In the genomic region with DNA sequence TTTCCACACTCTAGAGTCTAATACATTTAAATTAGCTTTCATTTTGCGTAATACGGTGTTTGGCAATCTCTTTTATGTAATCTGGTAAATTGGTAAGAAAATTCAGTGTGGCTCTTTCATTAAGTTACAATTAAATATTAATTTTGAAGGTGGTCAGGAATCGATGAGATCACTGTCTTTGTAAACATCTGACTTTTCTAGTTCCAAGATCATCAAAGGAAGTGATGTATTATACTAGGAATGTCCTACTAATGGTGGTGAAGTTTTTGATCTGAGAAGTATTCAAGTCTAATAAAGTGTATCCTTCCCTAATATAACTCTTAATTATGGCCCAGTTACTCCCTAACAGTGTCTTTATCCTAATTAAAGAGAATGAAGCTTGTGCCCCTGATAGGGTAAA, we compare ENCODE assay signal across 10 cellular contexts. TPM values are rescaled to one million over a fixed set of nuclear protein-coding genes. Genes with fewer than 3 reads are reported as not detected.
DNase-seq lines count a peak whose midpoint lies in the region; ATAC-seq, FAIRE-seq and TF ChIP-seq lines count a peak whose summit lies in the region.
"Had no signal": no experiment of that assay in that cellular context is flagged by ENCODE, and none has a peak within 500 bp of the region (broad histone marks: within the 10 kb centered on the region; RNA-seq: fewer than 3 reads in every experiment).

No MANE protein-coding gene starts in this region.

- H3K27ac ChIP-seq in kidney (ENCODE audit: low read depth in 2 of 2, low read length in 2 of 2) = peak overlapping the region; percentile 95 to 96
- H3K27ac ChIP-seq in thoracic aorta = peak overlapping the region; percentile 89 to 99

- H3K9me3 ChIP-seq in kidney (ENCODE audit: control insufficient read depth in 1 of 2, low read length in 2 of 2) (no peaks in the 10 kb centered on the region), thoracic aorta (no peaks in the 10 kb centered on the region)

- peaks cover 7% of the 10 kb centered on the region for H3K27me3 Mint-ChIP-seq in activated CD4-positive, alpha-beta T cell treated with anti-CD3 and anti-CD28 coated beads for 36 hours
- peaks cover 20% of the 10 kb centered on the region for H3K27me3 Mint-ChIP-seq in activated T-helper 17 cell treated with anti-CD3 and anti-CD28 coated beads, Interleukin-2, amount 50 U/mL, for 72 hours

- H3K36me3 ChIP-seq in kidney (ENCODE audit: control insufficient read depth in 1 of 2, insufficient read depth in 2 of 2, low read length in 2 of 2) = no peaks in the 10 kb centered on the region
- H3K36me3 ChIP-seq in thoracic aorta = no peaks in the 10 kb centered on the region

- no peaks in the 10 kb centered on the region for H3K36me3 Mint-ChIP-seq in activated CD4-positive, alpha-beta T cell treated with anti-CD3 and anti-CD28 coated beads for 36 hours (ENCODE audit: low read depth)
- no peaks in the 10 kb centered on the region for H3K36me3 Mint-ChIP-seq in activated T-helper 17 cell treated with anti-CD3 and anti-CD28 coated beads, Interleukin-2, amount 50 U/mL, for 72 hours (ENCODE audit: low read depth)

- DNase-seq in activated CD4-positive, alpha-beta T cell treated with anti-CD3 and anti-CD28 coated beads for 36 hours = no peak
- DNase-seq in activated CD4-positive, alpha-beta T cell treated with anti-CD3 and anti-CD28 coated beads, Interleukin-2, amount 50 U/mL, for 1 hour = no peak
- DNase-seq in kidney = no peak
- no peak for DNase-seq in thoracic aorta (ENCODE audit: low spot score)
- DNase-seq in stimulated activated CD8-positive, alpha-beta memory T cell treated with anti-CD3 and anti-CD28 coated beads, Interleukin-4, amount 100 ng/mL, for 48 hours = no peak
- no peak for DNase-seq in DMS153 treated with DMSO at 0.1 percent for 48 hours (lab: John Stamatoyannopoulos, UW; ENCODE audit: unreplicated experiment)
- no peak for DNase-seq in activated naive CD4-positive, alpha-beta T cell treated with anti-CD3 and anti-CD28 coated beads, Interleukin-2, amount 50 U/mL, for 16 hours
- DNase-seq: stimulated activated CD4-positive, alpha-beta T cell treated with anti-CD3 and anti-CD28 coated beads, Interleukin-4, amount 100 ng/mL, for 1 hour had no signal

- H3K4me1 ChIP-seq in kidney (ENCODE audit: control insufficient read depth in 1 of 2, insufficient read depth in 1 of 2, low read depth in 1 of 2, low read length in 2 of 2) (peaks cover 7 to 15% of the 10 kb centered on the region in 2 donors), thoracic aorta (ENCODE audit: control insufficient read depth in 1 of 2, low read depth in 2 of 2) (peaks cover 39 to 62% of the 10 kb centered on the region in 2 donors)

- CTCF ChIA-PET in activated CD4-positive, alpha-beta T cell treated with anti-CD3 and anti-CD28 coated beads for 36 hours (lab: Charles Lee) = no interaction called here

- H3K4me3 ChIP-seq in kidney (ENCODE audit: low read length in 2 of 2) (peak overlapping the region; percentile 67 to 92), thoracic aorta (peak overlapping the region; percentile 98)

- TF ChIP-seq CTCF in kidney (IDR thresholded peaks at IDR 0.05; ENCODE audit: borderline replicate concordance, extremely low read depth, insufficient read depth) = no peak
- TF ChIP-seq CTCF in thoracic aorta (IDR thresholded peaks at IDR 0.05) = no peak

- H3K4me3 Mint-ChIP-seq in activated CD4-positive, alpha-beta T cell treated with anti-CD3 and anti-CD28 coated beads for 36 hours = peak overlapping the region; percentile 74
- peak overlapping the region; percentile 81 for H3K4me3 Mint-ChIP-seq in activated T-helper 17 cell treated with anti-CD3 and anti-CD28 coated beads, Interleukin-2, amount 50 U/mL, for 72 hours

- POLR2A ChIA-PET in activated CD4-positive, alpha-beta T cell treated with anti-CD3 and anti-CD28 coated beads for 36 hours (lab: Charles Lee) = no interaction called here

- no peak overlapping the region for H3K27ac Mint-ChIP-seq in activated CD4-positive, alpha-beta T cell treated with anti-CD3 and anti-CD28 coated beads for 36 hours
- H3K27ac Mint-ChIP-seq in activated T-helper 17 cell treated with anti-CD3 and anti-CD28 coated beads, Interleukin-2, amount 50 U/mL, for 72 hours = no peak overlapping the region

- no peak for ATAC-seq in activated CD4-positive, alpha-beta T cell treated with anti-CD3 and anti-CD28 coated beads for 36 hours
- ATAC-seq in activated T-helper 17 cell treated with anti-CD3 and anti-CD28 coated beads, Interleukin-2, amount 50 U/mL, for 72 hours (replicated peaks) = no peak
- no peak for ATAC-seq in thoracic aorta (ENCODE audit: insufficient number of reproducible peaks, low FRiP score, low read depth)

- no peak for FAIRE-seq in kidney (lab: Jason Lieb, UNC)
- FAIRE-seq: A204.1 had no signal

- peak overlapping the region; percentile 73 to 86 for H3K9ac ChIP-seq in kidney (ENCODE audit: low read length in 2 of 2)

- intact Hi-C loops in activated CD4-positive, alpha-beta T cell treated with anti-CD3 and anti-CD28 coated beads for 36 hours (cut with DNase I, micrococcal nuclease) = loop anchor here (5.0 to 10.0 kb wide), 2 partner anchors 84 to 87 kb away; no protein-coding TSS in a partner anchor
- intact Hi-C loops in kidney (cut with DNase I) = no loop called here

- peaks cover 39% of the 10 kb centered on the region for H3K4me1 Mint-ChIP-seq in activated CD4-positive, alpha-beta T cell treated with anti-CD3 and anti-CD28 coated beads for 36 hours
- H3K4me1 Mint-ChIP-seq in activated T-helper 17 cell treated with anti-CD3 and anti-CD28 coated beads, Interleukin-2, amount 50 U/mL, for 72 hours = peaks cover 13% of the 10 kb centered on the region

- H3K9me3 Mint-ChIP-seq in activated CD4-positive, alpha-beta T cell treated with anti-CD3 and anti-CD28 coated beads for 36 hours (ENCODE audit: low read depth) = no peaks in the 10 kb centered on the region
- peaks cover 3% of the 10 kb centered on the region for H3K9me3 Mint-ChIP-seq in activated T-helper 17 cell treated with anti-CD3 and anti-CD28 coated beads, Interleukin-2, amount 50 U/mL, for 72 hours

- no peaks in the 10 kb centered on the region for H3K27me3 ChIP-seq in thoracic aorta (replicated peaks; ENCODE audit: insufficient read depth)

RNA-seq across cellular contexts. Expression of gene UTS2B, which starts 1.1 kb away (rescaled TPM):
- total RNA-seq in activated CD4-positive, alpha-beta T cell treated with anti-CD3 and anti-CD28 coated beads for 36 hours = not detected
- not detected for total RNA-seq in activated T-helper 17 cell treated with anti-CD3 and anti-CD28 coated beads, Interleukin-2, amount 50 U/mL, for 72 hours
- total RNA-seq in kidney (0.41 TPM), thoracic aorta (under 1 TPM in 1 of 2 donors, not detected in 1; 0.81 TPM)
- not detected for polyA plus RNA-seq in kidney (ENCODE audit: insufficient read depth, low read depth, low replicate concordance)

RNA-seq across cellular contexts. Expression of gene CCDC50, which starts 2.2 kb away (rescaled TPM):
- 10 to 100 TPM; 26.5 to 27.2 TPM for total RNA-seq in activated CD4-positive, alpha-beta T cell treated with anti-CD3 and anti-CD28 coated beads for 36 hours
- total RNA-seq in activated T-helper 17 cell treated with anti-CD3 and anti-CD28 coated beads, Interleukin-2, amount 50 U/mL, for 72 hours = 10 to 100 TPM; 12.6 to 14.6 TPM
- total RNA-seq in kidney = 105 TPM
- polyA plus RNA-seq in kidney (ENCODE audit: insufficient read depth, low read depth, low replicate concordance) = 34.7 TPM
- total RNA-seq in thoracic aorta = 100 to 1,000 TPM in 1 of 2 donors, 10 to 100 TPM in 1; 99.5 to 169 TPM
